In the genomic region with DNA sequence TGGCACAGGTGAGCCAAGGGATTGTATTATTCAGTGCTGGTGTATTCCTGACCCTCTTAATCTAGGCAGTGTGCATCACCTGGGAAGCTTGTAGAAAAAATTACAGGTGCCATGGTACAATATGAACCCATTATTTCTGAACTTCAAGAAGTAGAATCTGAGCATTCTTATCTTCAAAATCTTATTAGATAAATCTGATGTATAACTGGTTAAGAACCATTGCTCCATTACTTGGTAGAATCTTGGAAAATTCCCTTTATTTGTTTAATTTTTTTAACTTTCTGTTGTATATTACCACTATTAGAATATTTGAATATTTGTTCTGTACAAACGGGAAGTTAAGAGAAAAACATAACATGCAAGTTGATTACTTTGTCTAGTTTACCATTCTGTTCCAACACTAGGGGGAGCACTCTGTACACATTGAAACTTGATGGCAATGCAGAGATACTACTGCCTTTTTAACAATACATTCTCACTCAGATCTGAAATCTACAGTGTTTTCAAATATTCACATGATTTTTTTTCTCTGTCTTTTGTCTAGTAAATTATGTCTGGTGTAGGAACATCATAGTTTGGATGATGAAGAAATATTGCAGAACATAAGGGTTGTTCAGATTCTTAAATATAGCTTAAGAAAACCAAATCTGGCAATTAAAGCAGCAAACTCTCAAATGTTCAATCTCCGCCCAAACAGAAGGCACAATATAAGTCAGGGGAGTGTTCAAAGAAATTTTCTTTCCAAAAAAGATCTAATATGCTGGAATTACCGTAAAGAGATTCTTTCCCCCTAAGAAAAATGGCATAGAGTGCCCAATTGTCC, we compare ENCODE assay signal across 9 cellular contexts.
A peak's percentile ranks its signal among the peaks of the same experiment; 100 is the strongest.
DNase-seq lines count a peak whose midpoint lies in the region; ATAC-seq and TF ChIP-seq lines count a peak whose summit lies in the region.
"Had no signal": no experiment of that assay in that cellular context is flagged by ENCODE, and none has a peak within 500 bp of the region (broad histone marks: within the 10 kb centered on the region; RNA-seq: fewer than 3 reads in every experiment).

No MANE protein-coding gene starts in this region.

- peaks cover 3% of the 10 kb centered on the region for H3K4me1 Mint-ChIP-seq in activated naive CD8-positive, alpha-beta T cell treated with anti-CD3 and anti-CD28 coated beads, Interleukin-2, amount 50 U/mL, for 24 hours
- peaks cover 8% of the 10 kb centered on the region for H3K4me1 Mint-ChIP-seq in activated naive CD8-positive, alpha-beta T cell treated with anti-CD3 and anti-CD28 coated beads for 36 hours

- TF ChIP-seq CTCF in esophagus muscularis mucosa (IDR thresholded peaks at IDR 0.05): peak; percentile 41 to 81 (median 62)
- peak; percentile 22 for TF ChIP-seq CTCF in neutrophil (IDR thresholded peaks at IDR 0.05)

- ATAC-seq in activated naive CD8-positive, alpha-beta T cell treated with anti-CD3 and anti-CD28 coated beads, Interleukin-2, amount 50 U/mL, for 24 hours: peak; percentile 40
- ATAC-seq in SK-N-SH treated with all-trans-retinoic acid at 6 μM for 48 hours: peak; percentile 84
- no peak for ATAC-seq in HG03571 (IDR thresholded peaks at IDR 0.05; ENCODE audit: unreplicated experiment)

- WGBS in esophagus muscularis mucosa: 66% methylated on average over 3 of the region's 3 CpGs

- H3K9me3 Mint-ChIP-seq in activated naive CD8-positive, alpha-beta T cell treated with anti-CD3 and anti-CD28 coated beads, Interleukin-2, amount 50 U/mL, for 24 hours: no peaks in the 10 kb centered on the region
- H3K9me3 Mint-ChIP-seq in activated naive CD8-positive, alpha-beta T cell treated with anti-CD3 and anti-CD28 coated beads for 36 hours: no peaks in the 10 kb centered on the region
- H3K9me3 Mint-ChIP-seq: activated naive CD8-positive, alpha-beta T cell treated with anti-CD3 and anti-CD28 coated beads, Interleukin-2, amount 10 ng/mL, durations not matched to agents 7 days and 5 days had no signal

- peaks cover 24% of the 10 kb centered on the region for H3K36me3 Mint-ChIP-seq in activated naive CD8-positive, alpha-beta T cell treated with anti-CD3 and anti-CD28 coated beads, Interleukin-2, amount 50 U/mL, for 24 hours (ENCODE audit: low read depth)
- H3K36me3 Mint-ChIP-seq in activated naive CD8-positive, alpha-beta T cell treated with anti-CD3 and anti-CD28 coated beads for 36 hours: peaks cover 14% of the 10 kb centered on the region

- H3K27ac ChIP-seq in esophagus muscularis mucosa (replicated peaks in 1 of 4) (no peak overlapping the region), neutrophil (peak overlapping the region; percentile 8)

- no peak overlapping the region for H3K27ac Mint-ChIP-seq in activated naive CD8-positive, alpha-beta T cell treated with anti-CD3 and anti-CD28 coated beads, Interleukin-2, amount 50 U/mL, for 24 hours
- H3K27ac Mint-ChIP-seq in activated naive CD8-positive, alpha-beta T cell treated with anti-CD3 and anti-CD28 coated beads for 36 hours: no peak overlapping the region
- H3K27ac Mint-ChIP-seq: activated naive CD8-positive, alpha-beta T cell treated with anti-CD3 and anti-CD28 coated beads, Interleukin-2, amount 10 ng/mL, durations not matched to agents 7 days and 5 days had no signal

- TF ChIP-seq POLR2A in esophagus muscularis mucosa (IDR thresholded peaks at IDR 0.05; ENCODE audit: low read depth): no peak

- H3K4me1 ChIP-seq in esophagus muscularis mucosa (no peaks in the 10 kb centered on the region), neutrophil (ENCODE audit: control insufficient read depth in 1 of 2, insufficient read depth in 1 of 2, low read depth in 1 of 2, low read length in 1 of 2) (no peaks in the 10 kb centered on the region)

- no peaks in the 10 kb centered on the region for H3K9me3 ChIP-seq in esophagus muscularis mucosa
- H3K9me3 ChIP-seq in neutrophil: no peaks in the 10 kb centered on the region

- TF ChIP-seq EP300 in esophagus muscularis mucosa (IDR thresholded peaks at IDR 0.05): no peak

- peaks cover 33 to 63% (median 48%) of the 10 kb centered on the region in 4 donors for H3K36me3 ChIP-seq in esophagus muscularis mucosa
- peaks cover 83% of the 10 kb centered on the region for H3K36me3 ChIP-seq in neutrophil

- H3K27me3 ChIP-seq in esophagus muscularis mucosa (no peaks in the 10 kb centered on the region), neutrophil (no peaks in the 10 kb centered on the region)

- no peak overlapping the region for H3K4me3 ChIP-seq in esophagus muscularis mucosa
- H3K4me3 ChIP-seq in neutrophil (ENCODE audit: low read depth in 1 of 2, low read length in 1 of 2): no peak overlapping the region

- intact Hi-C loops in esophagus muscularis mucosa (cut with DNase I): no loop called here

- no peaks in the 10 kb centered on the region for H3K27me3 Mint-ChIP-seq in activated naive CD8-positive, alpha-beta T cell treated with anti-CD3 and anti-CD28 coated beads, Interleukin-2, amount 50 U/mL, for 24 hours
- H3K27me3 Mint-ChIP-seq in activated naive CD8-positive, alpha-beta T cell treated with anti-CD3 and anti-CD28 coated beads for 36 hours: no peaks in the 10 kb centered on the region
- H3K27me3 Mint-ChIP-seq: activated naive CD8-positive, alpha-beta T cell treated with anti-CD3 and anti-CD28 coated beads, Interleukin-2, amount 10 ng/mL, durations not matched to agents 7 days and 5 days had no signal

- H3K4me3 Mint-ChIP-seq in activated naive CD8-positive, alpha-beta T cell treated with anti-CD3 and anti-CD28 coated beads, Interleukin-2, amount 50 U/mL, for 24 hours: no peak overlapping the region
- H3K4me3 Mint-ChIP-seq in activated naive CD8-positive, alpha-beta T cell treated with anti-CD3 and anti-CD28 coated beads for 36 hours: no peak overlapping the region
- H3K4me3 Mint-ChIP-seq: activated naive CD8-positive, alpha-beta T cell treated with anti-CD3 and anti-CD28 coated beads, Interleukin-2, amount 10 ng/mL, durations not matched to agents 7 days and 5 days had no signal

- DNase-seq in activated naive CD8-positive, alpha-beta T cell treated with anti-CD3 and anti-CD28 coated beads, Interleukin-2, amount 50 U/mL, for 24 hours: no peak
- DNase-seq in activated naive CD8-positive, alpha-beta T cell treated with anti-CD3 and anti-CD28 coated beads for 36 hours: no peak
- DNase-seq in NCI-H1092 treated with DMSO at 0.1 percent for 48 hours (lab: John Stamatoyannopoulos, UW) (peak; percentile 25), esophagus muscularis mucosa (ENCODE audit: extremely low spot score) (no peak)
- DNase-seq in activated naive CD4-positive, alpha-beta T cell (lab: John Stamatoyannopoulos, UW): no peak
- DNase-seq: activated naive CD8-positive, alpha-beta T cell treated with anti-CD3 and anti-CD28 coated beads, Interleukin-2, amount 10 ng/mL, durations not matched to agents 7 days and 5 days had no signal

TF ChIP-seq in SK-N-SH treated with all-trans-retinoic acid at 6 μM for 48 hours, 23 proteins besides CTCF, POLR2A, EP300 and RAD21 (continues in another document):
- TF ChIP-seq ISL1 (CRISPR knock-in tag; IDR thresholded peaks at IDR 0.05) (no peak), ZNF70 (CRISPR knock-in tag; IDR thresholded peaks at IDR 0.05) (no peak), PATZ1 (CRISPR knock-in tag; IDR thresholded peaks at IDR 0.05; ENCODE audit: borderline replicate concordance) (no peak), TOX (CRISPR knock-in tag; IDR thresholded peaks at IDR 0.05; ENCODE audit: borderline replicate concordance) (no peak), ZFP30 (CRISPR knock-in tag; IDR thresholded peaks at IDR 0.05) (no peak), ESRRG (CRISPR knock-in tag; IDR thresholded peaks at IDR 0.05) (no peak)
- TF ChIP-seq, protein P1, sequence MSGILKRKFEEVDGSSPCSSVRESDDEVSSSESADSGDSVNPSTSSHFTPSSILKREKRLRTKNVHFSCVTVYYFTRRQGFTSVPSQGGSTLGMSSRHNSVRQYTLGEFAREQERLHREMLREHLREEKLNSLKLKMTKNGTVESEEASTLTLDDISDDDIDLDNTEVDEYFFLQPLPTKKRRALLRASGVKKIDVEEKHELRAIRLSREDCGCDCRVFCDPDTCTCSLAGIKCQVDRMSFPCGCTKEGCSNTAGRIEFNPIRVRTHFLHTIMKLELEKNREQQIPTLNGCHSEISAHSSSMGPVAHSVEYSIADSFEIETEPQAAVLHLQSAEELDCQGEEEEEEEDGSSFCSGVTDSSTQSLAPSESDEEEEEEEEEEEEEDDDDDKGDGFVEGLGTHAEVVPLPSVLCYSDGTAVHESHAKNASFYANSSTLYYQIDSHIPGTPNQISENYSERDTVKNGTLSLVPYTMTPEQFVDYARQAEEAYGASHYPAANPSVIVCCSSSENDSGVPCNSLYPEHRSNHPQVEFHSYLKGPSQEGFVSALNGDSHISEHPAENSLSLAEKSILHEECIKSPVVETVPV (CRISPR knock-in tag; IDR thresholded peaks at IDR 0.05): no peak
- TF ChIP-seq, protein P2, sequence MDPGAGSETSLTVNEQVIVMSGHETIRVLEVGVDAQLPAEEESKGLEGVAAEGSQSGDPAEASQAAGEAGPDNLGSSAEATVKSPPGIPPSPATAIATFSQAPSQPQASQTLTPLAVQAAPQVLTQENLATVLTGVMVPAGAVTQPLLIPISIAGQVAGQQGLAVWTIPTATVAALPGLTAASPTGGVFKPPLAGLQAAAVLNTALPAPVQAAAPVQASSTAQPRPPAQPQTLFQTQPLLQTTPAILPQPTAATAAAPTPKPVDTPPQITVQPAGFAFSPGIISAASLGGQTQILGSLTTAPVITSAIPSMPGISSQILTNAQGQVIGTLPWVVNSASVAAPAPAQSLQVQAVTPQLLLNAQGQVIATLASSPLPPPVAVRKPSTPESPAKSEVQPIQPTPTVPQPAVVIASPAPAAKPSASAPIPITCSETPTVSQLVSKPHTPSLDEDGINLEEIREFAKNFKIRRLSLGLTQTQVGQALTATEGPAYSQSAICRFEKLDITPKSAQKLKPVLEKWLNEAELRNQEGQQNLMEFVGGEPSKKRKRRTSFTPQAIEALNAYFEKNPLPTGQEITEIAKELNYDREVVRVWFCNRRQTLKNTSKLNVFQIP (CRISPR knock-in tag; IDR thresholded peaks at IDR 0.05; ENCODE audit: borderline replicate concordance, low read depth): no peak
